ENCODE assay signal across 8 cellular contexts in genomic region chr21:43717967-43718871, GRCh38.
A peak's percentile ranks its signal among the peaks of the same experiment; 100 is the strongest.
DNase-seq lines count a peak whose midpoint lies in the region; ATAC-seq and TF ChIP-seq lines count a peak whose summit lies in the region.

No MANE protein-coding gene starts in this region.

- H3K4me1 Mint-ChIP-seq in nephron progenitor cell, result peaks cover 21% of the 10 kb centered on the region

- peaks cover 17% of the 10 kb centered on the region; the same call in 1 of the 2 replicates for H3K27me3 ChIP-seq in BLaER1
- H3K27me3 ChIP-seq in NT2/D1 (ENCODE audit: insufficient read depth, insufficient read length), result peaks cover 45% of the 10 kb centered on the region

- H3K36me3 Mint-ChIP-seq in nephron progenitor cell (ENCODE audit: low read depth), result no peaks in the 10 kb centered on the region

- peak overlapping the region; percentile 82 for H3K9ac ChIP-seq in BLaER1
- H3K9ac ChIP-seq in NT2/D1 (ENCODE audit: insufficient read length, low read depth), result peak overlapping the region; percentile 87

- ATAC-seq in HG02973 (IDR thresholded peaks at IDR 0.05; ENCODE audit: unreplicated experiment) (no peak), HG03097 (IDR thresholded peaks at IDR 0.05; ENCODE audit: low FRiP score, unreplicated experiment) (no peak), HG03439 (IDR thresholded peaks at IDR 0.05; ENCODE audit: unreplicated experiment) (no peak)

- H4K20me1 ChIP-seq in BLaER1, result peaks cover 46% of the 10 kb centered on the region

- peak overlapping the region; percentile 68 for H3K27ac ChIP-seq in BLaER1

- H3K4me1 ChIP-seq in BLaER1 (peaks cover 59% of the 10 kb centered on the region), NT2/D1 (ENCODE audit: insufficient read depth, insufficient read length) (peaks cover 22% of the 10 kb centered on the region)

- no peak for TF ChIP-seq CTCF in epithelial cell of esophagus (IDR thresholded peaks at IDR 0.05; ENCODE audit: insufficient read depth, low read depth, low read length, missing control alignments)
- TF ChIP-seq CTCF in nephron progenitor cell (IDR thresholded peaks at IDR 0.05), result no peak

- peak overlapping the region; percentile 99 for H3K4me2 ChIP-seq in BLaER1

- H3K4me3 ChIP-seq in BLaER1 (peak overlapping the region; percentile 83), NT2/D1 (ENCODE audit: insufficient read length, low read depth) (peak overlapping the region; percentile 99), epithelial cell of esophagus (ENCODE audit: low read length) (peak overlapping the region; percentile 90)

- H3K9me3 Mint-ChIP-seq in nephron progenitor cell, result no peaks in the 10 kb centered on the region

- H3K36me3 ChIP-seq in BLaER1 (no peaks in the 10 kb centered on the region), NT2/D1 (ENCODE audit: insufficient read depth, insufficient read length, low read length) (peaks cover 25% of the 10 kb centered on the region)

- H3K27me3 Mint-ChIP-seq in nephron progenitor cell (ENCODE audit: low read depth, poor library complexity), result peaks cover 40% of the 10 kb centered on the region

- no peak for DNase-seq in NT2/D1 (ENCODE audit: low read depth, low spot score)
- no peak for DNase-seq in epithelial cell of esophagus (ENCODE audit: low read depth)
- DNase-seq in nephron progenitor cell, result peak; percentile 42
- DNase-seq in NCI-H446 treated with DMSO at 0.1 percent for 48 hours (lab: John Stamatoyannopoulos, UW), result no peak

- peak overlapping the region; percentile 79 for H3K4me3 Mint-ChIP-seq in nephron progenitor cell

- no peak overlapping the region for H3K27ac Mint-ChIP-seq in nephron progenitor cell

- H3K9me3 ChIP-seq in BLaER1 (no peaks in the 10 kb centered on the region), NT2/D1 (ENCODE audit: insufficient read depth, low read length) (no peaks in the 10 kb centered on the region)
